Comparison of ENCODE assay signal across 11 cellular contexts in the genomic region with DNA sequence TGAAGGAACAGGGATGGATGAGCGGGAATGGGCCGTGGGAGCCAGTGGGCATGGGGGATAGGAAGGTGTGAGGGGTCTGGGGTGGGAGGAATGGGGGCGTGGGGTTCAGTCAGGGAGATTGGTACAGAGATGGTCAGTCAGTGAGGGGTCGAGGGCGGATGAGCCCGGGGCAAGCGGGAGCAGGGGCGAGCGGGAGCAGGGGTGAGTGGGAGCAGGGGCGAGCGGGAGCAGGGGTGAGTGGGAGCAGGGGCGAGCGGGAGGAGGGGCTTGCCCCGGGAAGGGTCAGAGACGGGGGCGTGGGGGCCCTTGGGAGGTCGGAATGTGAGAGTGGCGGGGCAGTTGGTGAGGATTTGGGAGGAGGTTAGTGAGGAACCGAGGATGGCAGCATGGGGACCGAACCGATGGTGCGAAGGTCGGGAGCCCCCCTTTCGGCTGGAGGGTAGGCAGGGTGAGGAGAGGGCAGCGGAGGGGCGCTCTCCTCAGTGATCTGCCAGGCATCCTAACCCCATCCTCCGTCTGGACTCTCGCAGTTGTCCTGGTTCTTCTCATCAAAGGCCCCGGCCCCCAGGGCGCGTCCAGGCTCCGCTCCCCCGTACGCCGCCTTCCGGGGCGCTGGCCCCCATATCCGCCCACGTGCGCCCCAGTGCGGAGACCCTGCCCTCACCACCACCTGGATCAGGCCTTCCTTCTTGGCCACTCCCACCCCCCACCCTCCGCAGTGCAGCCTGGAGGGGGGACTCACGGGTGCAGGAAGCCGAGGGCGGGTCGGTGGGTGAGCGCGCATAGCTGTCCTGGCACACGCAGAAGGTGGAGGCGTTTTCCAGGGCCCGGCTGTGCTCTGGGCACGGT. TPM values are rescaled to one million over a fixed set of nuclear protein-coding genes. Genes with fewer than 3 reads are reported as not detected.
DNase-seq lines count a peak whose midpoint lies in the region; ATAC-seq, FAIRE-seq and TF ChIP-seq lines count a peak whose summit lies in the region.
"Had no signal": no experiment of that assay in that cellular context is flagged by ENCODE, and none has a peak within 500 bp of the region (broad histone marks: within the 10 kb centered on the region; RNA-seq: fewer than 3 reads in every experiment).

No MANE protein-coding gene starts in this region.

- TF ChIP-seq CTCF in PC-3 (conservative IDR thresholded peaks at IDR 0.05; ENCODE audit: low read depth, low read length): no peak
- no peak for TF ChIP-seq CTCF in endothelial cell of umbilical vein (IDR thresholded peaks at IDR 0.05; ENCODE audit: extremely low read depth in 1 of 2, insufficient read depth in 1 of 2, low read depth in 1 of 2, low read length in 2 of 2)
- TF ChIP-seq CTCF in parathyroid adenoma (IDR thresholded peaks at IDR 0.05): no peak

- intact Hi-C loops in activated CD4-positive, alpha-beta T cell treated with anti-CD3 and anti-CD28 coated beads for 36 hours (cut with DNase I, micrococcal nuclease): loop anchor here in 1 of 2 experiments (2.0 kb wide), 1 partner anchor 15 kb away; no protein-coding TSS in a partner anchor
- intact Hi-C loops in PC-3 (cut with micrococcal nuclease): no loop called here
- intact Hi-C loops in endothelial cell of umbilical vein (cut with micrococcal nuclease): no loop called here

- H2AFZ ChIP-seq in PC-3 (ENCODE audit: low read length) (no peak overlapping the region), endothelial cell of umbilical vein (ENCODE audit: low read depth, low read length) (no peak overlapping the region), parathyroid adenoma (peak overlapping the region; percentile 28)

- H3K9ac ChIP-seq in PC-3 (ENCODE audit: low read length) (no peak overlapping the region), endothelial cell of umbilical vein (replicated peaks; ENCODE audit: extremely low read depth, insufficient read depth, low read length) (no peak overlapping the region), parathyroid adenoma (no peak overlapping the region)

- peaks cover 40% of the 10 kb centered on the region for H3K27me3 Mint-ChIP-seq in activated CD4-positive, alpha-beta T cell treated with anti-CD3 and anti-CD28 coated beads for 36 hours

- no peak for TF ChIP-seq POLR2A in endothelial cell of umbilical vein (IDR thresholded peaks at IDR 0.05; ENCODE audit: low read depth, low read length)

- H3F3A ChIP-seq in PC-3 (ENCODE audit: low read length, unreplicated experiment): no peaks in the 10 kb centered on the region

- H3K79me2 ChIP-seq in PC-3 (ENCODE audit: low read length) (no peaks in the 10 kb centered on the region), endothelial cell of umbilical vein (ENCODE audit: control insufficient read depth, insufficient read depth, low read length) (no peaks in the 10 kb centered on the region), parathyroid adenoma (no peaks in the 10 kb centered on the region)

- no peaks in the 10 kb centered on the region for H3K9me1 ChIP-seq in endothelial cell of umbilical vein (replicated peaks; ENCODE audit: control insufficient read depth, extremely low read depth, insufficient read depth, low read length)

- H3K9me2 ChIP-seq in PC-3 (replicated peaks; ENCODE audit: low read length): no peaks in the 10 kb centered on the region

- peak overlapping the region; percentile 57; the same call in 1 of the 2 replicates for H3K4me3 ChIP-seq in PC-3 (ENCODE audit: low read length)
- no peak overlapping the region for H3K4me3 ChIP-seq in endothelial cell of umbilical vein (replicated peaks in 1 of 3; ENCODE audit: insufficient read depth in 1 of 3, low read depth in 1 of 3, low read length in 3 of 3)
- H3K4me3 ChIP-seq in parathyroid adenoma (ENCODE audit: low read depth, low read length): no peak overlapping the region

- no peak overlapping the region for H3K27ac Mint-ChIP-seq in activated CD4-positive, alpha-beta T cell treated with anti-CD3 and anti-CD28 coated beads for 36 hours

- H3K27me3 ChIP-seq in PC-3 (ENCODE audit: low read length): no peaks in the 10 kb centered on the region
- H3K27me3 ChIP-seq in endothelial cell of umbilical vein (ENCODE audit: control insufficient read depth in 2 of 2, insufficient read depth in 2 of 2, low read length in 2 of 2): peaks cover 27 to 33% of the 10 kb centered on the region in 2 experiments
- H3K27me3 ChIP-seq in parathyroid adenoma (ENCODE audit: control insufficient read depth, insufficient read depth, low read length): no peaks in the 10 kb centered on the region

- H3K27ac ChIP-seq in PC-3 (ENCODE audit: low read length): no peak overlapping the region
- H3K27ac ChIP-seq in endothelial cell of umbilical vein (ENCODE audit: insufficient read depth, low read depth, low read length): no peak overlapping the region
- no peak overlapping the region for H3K27ac ChIP-seq in parathyroid adenoma

- POLR2A ChIA-PET in activated CD4-positive, alpha-beta T cell treated with anti-CD3 and anti-CD28 coated beads for 36 hours (lab: Charles Lee): no interaction called here
- POLR2A ChIA-PET in PC-3 (lab: Charles Lee; ENCODE audit: unreplicated experiment) (no interaction called here), endothelial cell of umbilical vein (lab: Charles Lee) (no interaction called here)

- H4K20me1 ChIP-seq in PC-3 (ENCODE audit: low read length): no peaks in the 10 kb centered on the region
- H4K20me1 ChIP-seq in endothelial cell of umbilical vein (replicated peaks; ENCODE audit: control insufficient read depth, extremely low read depth, insufficient read depth, low read length): no peaks in the 10 kb centered on the region

- H3K4me1 ChIP-seq in PC-3 (ENCODE audit: insufficient read depth, low read length) (peaks cover 5% of the 10 kb centered on the region; the same call in 1 of the 2 replicates), endothelial cell of umbilical vein (ENCODE audit: control insufficient read depth, extremely low read depth, insufficient read depth, low read length) (no peaks in the 10 kb centered on the region), parathyroid adenoma (peaks cover 2% of the 10 kb centered on the region)

- no peak for FAIRE-seq in endothelial cell of umbilical vein (lab: Jason Lieb, UNC)
- FAIRE-seq: bronchial epithelial cell had no signal

- ATAC-seq in activated CD4-positive, alpha-beta T cell treated with anti-CD3 and anti-CD28 coated beads for 36 hours: no peak
- no peak for ATAC-seq in PC-3
- no peak for ATAC-seq in GM21825 (IDR thresholded peaks at IDR 0.05; ENCODE audit: unreplicated experiment)

- BruUV-seq in PC-3 (replicated peaks; lab: Mats Ljungman, UMichigan) (no TSS peak), endothelial cell of umbilical vein (replicated peaks; lab: Mats Ljungman, UMichigan) (no TSS peak)

- H3K36me3 ChIP-seq in PC-3 (ENCODE audit: low read depth, low read length): no peaks in the 10 kb centered on the region
- no peaks in the 10 kb centered on the region for H3K36me3 ChIP-seq in endothelial cell of umbilical vein (ENCODE audit: control insufficient read depth in 2 of 2, extremely low read depth in 1 of 2, insufficient read depth in 2 of 2, low read length in 2 of 2)
- no peaks in the 10 kb centered on the region for H3K36me3 ChIP-seq in parathyroid adenoma (ENCODE audit: control insufficient read depth, insufficient read depth, low read length)

- H3K4me2 ChIP-seq in PC-3 (ENCODE audit: low read length) (peak overlapping the region; percentile 60), endothelial cell of umbilical vein (ENCODE audit: insufficient read depth, low read length) (no peak overlapping the region), parathyroid adenoma (ENCODE audit: low read length) (peak overlapping the region; percentile 38)

- no peaks in the 10 kb centered on the region for H3K9me3 Mint-ChIP-seq in activated CD4-positive, alpha-beta T cell treated with anti-CD3 and anti-CD28 coated beads for 36 hours (ENCODE audit: low read depth)

- no peaks in the 10 kb centered on the region for H3K36me3 Mint-ChIP-seq in activated CD4-positive, alpha-beta T cell treated with anti-CD3 and anti-CD28 coated beads for 36 hours (ENCODE audit: low read depth)

- CTCF ChIA-PET in activated CD4-positive, alpha-beta T cell treated with anti-CD3 and anti-CD28 coated beads for 36 hours (lab: Charles Lee): no interaction called here
- CTCF ChIA-PET in PC-3 (lab: Charles Lee): no interaction called here
- CTCF ChIA-PET in endothelial cell of umbilical vein (lab: Charles Lee): no interaction called here

- DNase-seq in activated CD4-positive, alpha-beta T cell treated with anti-CD3 and anti-CD28 coated beads for 36 hours: no peak
- no peak for DNase-seq in activated CD4-positive, alpha-beta T cell treated with anti-CD3 and anti-CD28 coated beads for 4 hours
- DNase-seq in PC-3 (no peak), endothelial cell of umbilical vein (ENCODE audit: low read depth, low spot score) (no peak), DMS153 treated with DMSO at 0.1 percent for 48 hours (lab: John Stamatoyannopoulos, UW; ENCODE audit: unreplicated experiment) (no peak)
- DNase-seq in NK-92 treated with Interleukin-12 subunit alpha and Interleukin-12 subunit beta, amount 100 ng/mL, for 24 hours (lab: John Stamatoyannopoulos, UW): no peak
- DNase-seq: GF-D8 had no signal

- H3K9me3 ChIP-seq in PC-3 (ENCODE audit: low read length): no peaks in the 10 kb centered on the region
- no peaks in the 10 kb centered on the region for H3K9me3 ChIP-seq in endothelial cell of umbilical vein (replicated peaks; ENCODE audit: control insufficient read depth, insufficient read depth, low read length)
- H3K9me3 ChIP-seq in parathyroid adenoma (ENCODE audit: control insufficient read depth, low read length): no peaks in the 10 kb centered on the region

- H3K4me3 Mint-ChIP-seq in activated CD4-positive, alpha-beta T cell treated with anti-CD3 and anti-CD28 coated beads for 36 hours: peak overlapping the region; percentile 60

- dilution Hi-C loops in endothelial cell of umbilical vein (cut with MboI; ENCODE audit: extremely low pct_ligation_motif_present, low sequenced_read_pairs): no loop called here

- peaks cover 18% of the 10 kb centered on the region for H3K4me1 Mint-ChIP-seq in activated CD4-positive, alpha-beta T cell treated with anti-CD3 and anti-CD28 coated beads for 36 hours

RNA-seq across cellular contexts. Expression of gene EPHA10, which starts 11.2 kb away (rescaled TPM):
- total RNA-seq in activated CD4-positive, alpha-beta T cell treated with anti-CD3 and anti-CD28 coated beads for 36 hours: under 1 TPM; 0.43 to 0.51 TPM
- total RNA-seq in PC-3 (2014; rRNA removed): 1.8 and 3.5 TPM in 2 replicates
- not detected in 2 replicates for total RNA-seq in endothelial cell of umbilical vein
- not detected in 2 replicates for polyA plus RNA-seq in endothelial cell of umbilical vein
- not detected in 2 replicates for polyA plus RNA-seq in endothelial cell of umbilical vein (2011; cell fraction: cytosol; rRNA removed)
- 0.03 TPM in 1 of 2 replicates, not detected in the other for polyA plus RNA-seq in endothelial cell of umbilical vein (2011; cell fraction: nucleus; rRNA removed)
- not detected in 2 replicates for polyA plus RNA-seq in endothelial cell of umbilical vein (2012)
- not detected in 2 replicates for polyA minus RNA-seq in endothelial cell of umbilical vein
- 0.72 TPM for polyA minus RNA-seq in endothelial cell of umbilical vein (2011; cell fraction: cytosol; rRNA and poly(A)+ RNA removed)
- polyA minus RNA-seq in endothelial cell of umbilical vein (2011; cell fraction: nucleus; rRNA and poly(A)+ RNA removed): not detected in 2 replicates
- polyA plus RNA-seq: AG04450 had no signal

RNA-seq across cellular contexts. Expression of gene MANEAL, which starts 40.0 kb away (rescaled TPM):
- total RNA-seq in activated CD4-positive, alpha-beta T cell treated with anti-CD3 and anti-CD28 coated beads for 36 hours: 1 to 10 TPM; 1.0 TPM
- 47.6 and 54.1 TPM in 2 replicates for total RNA-seq in PC-3 (2014; rRNA removed)
- total RNA-seq in endothelial cell of umbilical vein: 0.66 and 0.92 TPM in 2 replicates
- 1.3 and 1.9 TPM in 2 replicates for polyA plus RNA-seq in endothelial cell of umbilical vein
- 1.1 and 1.2 TPM in 2 replicates for polyA plus RNA-seq in endothelial cell of umbilical vein (2011; cell fraction: cytosol; rRNA removed)
- polyA plus RNA-seq in endothelial cell of umbilical vein (2011; cell fraction: nucleus; rRNA removed): 0.25 and 0.45 TPM in 2 replicates
- 0.55 and 0.80 TPM in 2 replicates for polyA plus RNA-seq in endothelial cell of umbilical vein (2012)
- polyA minus RNA-seq in endothelial cell of umbilical vein: 1.2 and 3.7 TPM in 2 replicates
- polyA minus RNA-seq in endothelial cell of umbilical vein (2011; cell fraction: cytosol; rRNA and poly(A)+ RNA removed): 40.5 TPM
- 0.58 TPM in 1 of 2 replicates, not detected in the other for polyA minus RNA-seq in endothelial cell of umbilical vein (2011; cell fraction: nucleus; rRNA and poly(A)+ RNA removed)

RNA-seq across cellular contexts. Expression of gene C1orf122, which starts 53.9 kb away (rescaled TPM):
- total RNA-seq in activated CD4-positive, alpha-beta T cell treated with anti-CD3 and anti-CD28 coated beads for 36 hours: 10 to 100 TPM; 10.8 to 17.9 TPM
- total RNA-seq in PC-3 (2014; rRNA removed) (70.1 and 72.5 TPM in 2 replicates), endothelial cell of umbilical vein (32.8 and 36.5 TPM in 2 replicates)
- polyA plus RNA-seq in endothelial cell of umbilical vein: 38.8 and 54.0 TPM in 2 replicates
- 14.0 and 22.0 TPM in 2 replicates for polyA plus RNA-seq in endothelial cell of umbilical vein (2011; cell fraction: cytosol; rRNA removed)
- polyA plus RNA-seq in endothelial cell of umbilical vein (2011; cell fraction: nucleus; rRNA removed): 10.4 and 11.9 TPM in 2 replicates
- 11.3 and 23.4 TPM in 2 replicates for polyA plus RNA-seq in endothelial cell of umbilical vein (2012)
- polyA minus RNA-seq in endothelial cell of umbilical vein: 9.0 and 9.3 TPM in 2 replicates
- 29.6 TPM for polyA minus RNA-seq in endothelial cell of umbilical vein (2011; cell fraction: cytosol; rRNA and poly(A)+ RNA removed)
- polyA minus RNA-seq in endothelial cell of umbilical vein (2011; cell fraction: nucleus; rRNA and poly(A)+ RNA removed): 1.8 and 2.7 TPM in 2 replicates

RNA-seq across cellular contexts. Expression of gene YRDC, which starts 54.3 kb away (rescaled TPM):
- 10 to 100 TPM; 22.9 to 36.3 TPM for total RNA-seq in activated CD4-positive, alpha-beta T cell treated with anti-CD3 and anti-CD28 coated beads for 36 hours
- total RNA-seq in PC-3 (2014; rRNA removed) (41.8 and 51.9 TPM in 2 replicates), endothelial cell of umbilical vein (19.2 and 20.4 TPM in 2 replicates)
- polyA plus RNA-seq in endothelial cell of umbilical vein: 20.4 and 20.5 TPM in 2 replicates
- polyA plus RNA-seq in endothelial cell of umbilical vein (2011; cell fraction: cytosol; rRNA removed): 23.5 and 23.7 TPM in 2 replicates
- 12.2 and 12.7 TPM in 2 replicates for polyA plus RNA-seq in endothelial cell of umbilical vein (2011; cell fraction: nucleus; rRNA removed)
- polyA plus RNA-seq in endothelial cell of umbilical vein (2012): 19.8 and 22.8 TPM in 2 replicates
- 15.2 and 17.0 TPM in 2 replicates for polyA minus RNA-seq in endothelial cell of umbilical vein
- polyA minus RNA-seq in endothelial cell of umbilical vein (2011; cell fraction: cytosol; rRNA and poly(A)+ RNA removed): 22.2 TPM
- 5.9 and 6.9 TPM in 2 replicates for polyA minus RNA-seq in endothelial cell of umbilical vein (2011; cell fraction: nucleus; rRNA and poly(A)+ RNA removed)

Comparison
In these comparisons a context has a peak if more than half of its experiments do, and no peak if none do; other contexts are left out.
1. RNA of gene MANEAL, which starts 40.0 kb away (total RNA-seq): 47.6 to 54.1 TPM in PC-3; 1.0 TPM in activated CD4-positive, alpha-beta T cell treated with anti-CD3 and anti-CD28 coated beads for 36 hours and 0.66 to 0.92 TPM in endothelial cell of umbilical vein; every median in the first group is over 10 times any median in the second.